25 cellular contexts compared by ENCODE assay signal in the genomic region with DNA sequence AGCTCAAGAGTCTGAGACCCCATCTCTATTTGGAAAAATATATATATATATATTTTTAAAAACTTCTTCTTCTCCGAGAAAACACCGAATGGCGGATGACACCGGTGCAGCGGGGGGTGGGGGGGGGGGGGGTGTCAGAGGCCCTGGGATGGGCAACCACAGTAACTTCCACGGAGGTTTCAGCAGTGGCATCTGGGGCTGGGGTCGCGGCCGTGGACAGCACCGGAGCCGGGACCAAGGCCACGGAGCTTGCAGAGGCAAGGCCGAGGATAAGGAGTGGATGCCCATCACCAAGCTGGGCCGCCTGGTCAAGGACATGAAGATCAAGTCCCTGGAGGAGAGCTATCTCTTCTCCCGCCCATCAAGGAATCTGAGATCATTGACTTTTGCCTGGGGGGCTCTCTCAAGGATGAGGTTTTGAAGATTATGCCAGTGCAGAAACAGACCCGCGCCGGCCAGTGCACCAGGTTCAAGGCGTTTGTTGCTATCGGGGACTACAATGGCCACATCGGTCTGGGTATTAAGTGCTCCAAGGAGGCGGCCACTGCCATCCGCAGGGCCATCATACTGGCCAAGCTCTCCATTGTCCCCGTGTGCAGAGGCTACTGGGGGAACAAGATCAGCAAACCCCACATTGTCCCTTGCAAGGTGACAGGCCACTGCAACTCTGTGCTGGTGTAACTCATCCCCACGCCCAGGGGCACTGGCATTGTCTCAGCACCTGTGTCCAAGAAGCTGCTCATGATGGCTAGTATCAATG.
"Had no signal": no experiment of that assay in that cellular context is flagged by ENCODE, and none has a peak within 500 bp of the region (broad histone marks: within the 10 kb centered on the region; RNA-seq: fewer than 3 reads in every experiment).

No MANE protein-coding gene starts in this region.

- DNase-seq: stimulated activated CD4-positive, alpha-beta T cell treated with anti-CD3 and anti-CD28 coated beads, Interleukin-2, amount 100 ng/mL, for 48 hours; stimulated activated CD4-positive, alpha-beta T cell treated with anti-CD3 and anti-CD28 coated beads, Interleukin-4, amount 100 ng/mL, for 1 hour; stimulated activated CD4-positive, alpha-beta T cell treated with anti-CD3 and anti-CD28 coated beads, Interleukin-4, amount 100 ng/mL, for 24 hours; stimulated activated CD4-positive, alpha-beta T cell treated with anti-CD3 and anti-CD28 coated beads, Interleukin-4, amount 100 ng/mL, for 4 hours; stimulated activated CD8-positive, alpha-beta memory T cell treated with anti-CD3 and anti-CD28 coated beads, Interleukin-4, amount 100 ng/mL, for 48 hours; stimulated activated naive B cell treated with anti-CD40 and anti-IgM and Interleukin-4, amounts not matched to agents 10 μg/mL and 1 μg/mL and 100 μg/mL, for 72 hours; stimulated activated naive CD4-positive, alpha-beta T cell; stimulated activated naive CD4-positive, alpha-beta T cell treated with Interleukin-2 at 50 U/mL for 16 hours; stimulated activated naive CD8-positive, alpha-beta T cell treated with anti-CD3 and anti-CD28 coated beads, Interleukin-15, amount 100 ng/mL, for 72 hours; stimulated activated naive CD8-positive, alpha-beta T cell treated with anti-CD3 and anti-CD28 coated beads, Interleukin-15, Interleukin-2, amounts not matched to agents 100 U/mL and 50 U/mL, for 24 hours; stomach; substantia nigra; testis; thyroid gland; tibial artery; transverse colon; trophoblast cell; upper lobe of left lung; upper lobe of right lung; uterus had no signal

- H3K27me3 Mint-ChIP-seq: stimulated activated memory B cell treated with anti-CD40 and anti-IgM and Interleukin-4, amounts not matched to agents 10 μg/mL and 1 μg/mL and 100 μg/mL, for 72 hours; stimulated activated naive B cell treated with anti-CD40 and anti-IgM and Interleukin-4, amounts not matched to agents 10 μg/mL and 1 μg/mL and 100 μg/mL, for 72 hours; stimulated activated naive CD8-positive, alpha-beta T cell treated with anti-CD3 and anti-CD28 coated beads, Interleukin-15, amount 100 ng/mL, for 72 hours; stimulated activated naive CD8-positive, alpha-beta T cell treated with anti-CD3 and anti-CD28 coated beads, Interleukin-15, Interleukin-2, amounts not matched to agents 100 ng/mL and 50 ng/mL, for 24 hours; type B pancreatic cell had no signal

- FAIRE-seq: urothelium cell line had no signal

- H3K27ac Mint-ChIP-seq: stimulated activated effector memory CD8-positive, alpha-beta T cell treated with anti-CD3 and anti-CD28 coated beads, Interleukin-12 subunit alpha, Interleukin-12 subunit beta, amount 100 ng/mL, for 72 hours; stimulated activated naive CD8-positive, alpha-beta T cell treated with anti-CD3 and anti-CD28 coated beads, Interleukin-15, Interleukin-2, amounts not matched to agents 100 ng/mL and 50 ng/mL, for 24 hours; type B pancreatic cell had no signal

- ATAC-seq: stimulated activated effector memory CD8-positive, alpha-beta T cell treated with anti-CD3 and anti-CD28 coated beads, Interleukin-12 subunit alpha, Interleukin-12 subunit beta, amount 100 ng/mL, for 72 hours; stimulated activated memory B cell treated with anti-CD40 and anti-IgM and Interleukin-4, amounts not matched to agents 10 μg/mL and 1 μg/mL and 100 μg/mL, for 72 hours; stimulated activated naive B cell treated with anti-CD40 and anti-IgM and Interleukin-4, amounts not matched to agents 10 μg/mL and 1 μg/mL and 100 μg/mL, for 72 hours; stimulated activated naive CD8-positive, alpha-beta T cell treated with anti-CD3 and anti-CD28 coated beads, Interleukin-15, amount 100 ng/mL, for 72 hours; stimulated activated naive CD8-positive, alpha-beta T cell treated with anti-CD3 and anti-CD28 coated beads, Interleukin-15, Interleukin-2, amounts not matched to agents 100 U/mL and 50 U/mL, for 24 hours; upper lobe of right lung had no signal

- H3K4me3 Mint-ChIP-seq: stimulated activated effector memory CD8-positive, alpha-beta T cell treated with anti-CD3 and anti-CD28 coated beads, Interleukin-12 subunit alpha, Interleukin-12 subunit beta, amount 100 ng/mL, for 72 hours; stimulated activated memory B cell treated with anti-CD40 and anti-IgM and Interleukin-4, amounts not matched to agents 10 μg/mL and 1 μg/mL and 100 μg/mL, for 72 hours; stimulated activated naive B cell treated with anti-CD40 and anti-IgM and Interleukin-4, amounts not matched to agents 10 μg/mL and 1 μg/mL and 100 μg/mL, for 72 hours; stimulated activated naive CD8-positive, alpha-beta T cell treated with anti-CD3 and anti-CD28 coated beads, Interleukin-15, amount 100 ng/mL, for 72 hours; stimulated activated naive CD8-positive, alpha-beta T cell treated with anti-CD3 and anti-CD28 coated beads, Interleukin-15, Interleukin-2, amounts not matched to agents 100 ng/mL and 50 ng/mL, for 24 hours; type B pancreatic cell had no signal

- H3K9me3 Mint-ChIP-seq: stimulated activated effector memory CD8-positive, alpha-beta T cell treated with anti-CD3 and anti-CD28 coated beads, Interleukin-12 subunit alpha, Interleukin-12 subunit beta, amount 100 ng/mL, for 72 hours; stimulated activated memory B cell treated with anti-CD40 and anti-IgM and Interleukin-4, amounts not matched to agents 10 μg/mL and 1 μg/mL and 100 μg/mL, for 72 hours; stimulated activated naive B cell treated with anti-CD40 and anti-IgM and Interleukin-4, amounts not matched to agents 10 μg/mL and 1 μg/mL and 100 μg/mL, for 72 hours; stimulated activated naive CD8-positive, alpha-beta T cell treated with anti-CD3 and anti-CD28 coated beads, Interleukin-15, amount 100 ng/mL, for 72 hours; stimulated activated naive CD8-positive, alpha-beta T cell treated with anti-CD3 and anti-CD28 coated beads, Interleukin-15, Interleukin-2, amounts not matched to agents 100 ng/mL and 50 ng/mL, for 24 hours; type B pancreatic cell had no signal
